In genomic region chr3:53238051-53238850, GRCh38 we compare ENCODE assay signal across 8 cellular contexts. TPM values are rescaled to one million over a fixed set of nuclear protein-coding genes. Genes with fewer than 3 reads are reported as not detected.
DNase-seq lines count a peak whose midpoint lies in the region; ATAC-seq and TF ChIP-seq lines count a peak whose summit lies in the region.

No MANE protein-coding gene starts in this region.

- CTCF ChIA-PET in RWPE1 (lab: Yijun Ruan, JAX), result interaction anchor here (2.0 kb wide), 1 partner anchor 18 kb away, joined by 4 read pairs; no protein-coding TSS in a partner anchor

- no peak overlapping the region for H3K4me3 ChIP-seq in fibroblast of mammary gland (ENCODE audit: control insufficient read depth, low read depth, low read length)
- no peak overlapping the region for H3K4me3 ChIP-seq in skeletal muscle cell (ENCODE audit: low read depth, low read length)

- DNase-seq in H4 (ENCODE audit: low spot score) (peak; percentile 87), RWPE1 (ENCODE audit: low spot score) (peak; percentile 82), fibroblast of mammary gland (ENCODE audit: low read depth) (peak; percentile 95), skeletal muscle cell (ENCODE audit: low read depth) (peak; percentile 73), D341Med (ENCODE audit: low spot score) (no peak), sciatic nerve (ENCODE audit: low spot score) (no peak)

- peak overlapping the region; percentile 96 for H3K27ac ChIP-seq in RWPE1

- intact Hi-C loops in sciatic nerve (cut with DNase I), result no loop called here

- TF ChIP-seq CTCF in RWPE1 (conservative IDR thresholded peaks at IDR 0.05; ENCODE audit: low read depth) (no peak), fibroblast of mammary gland (conservative IDR thresholded peaks at IDR 0.05; ENCODE audit: control insufficient read depth, insufficient read depth, low read depth, low read length) (no peak)

- ATAC-seq in GM21390 (IDR thresholded peaks at IDR 0.05; ENCODE audit: unreplicated experiment) (no peak), sciatic nerve (no peak), HG02571 (IDR thresholded peaks at IDR 0.05; ENCODE audit: unreplicated experiment) (no peak)

- POLR2A ChIA-PET in RWPE1 (lab: Yijun Ruan, JAX; ENCODE audit: low non-redundant PET), result interaction anchor here (0.6 kb wide), 1 partner anchor 23 kb away, joined by 4 read pairs; no protein-coding TSS in a partner anchor

RNA-seq across cellular contexts. Expression of gene TKT, which starts 17.6 kb away (rescaled TPM):
- 404 and 447 TPM in 2 replicates for total RNA-seq in H4 (2014; rRNA removed; shearing (Covaris generic))
- total RNA-seq in sciatic nerve, result 219 TPM

Comparison
In these comparisons a context has a peak if more than half of its experiments do, and no peak if none do; other contexts are left out.
1. DNase-seq: peak in H4 (single experiment), RWPE1 (single experiment), fibroblast of mammary gland (single experiment) and skeletal muscle cell (single experiment); none in D341Med (single experiment) and sciatic nerve (single experiment).